8 cellular contexts compared by ENCODE assay signal in genomic region chr9:134475051-134475790, GRCh38.
DNase-seq lines count a peak whose midpoint lies in the region; ATAC-seq and TF ChIP-seq lines count a peak whose summit lies in the region.

No MANE protein-coding gene starts in this region.

- H3K9me3 Mint-ChIP-seq in activated CD4-positive, alpha-beta T cell treated with anti-CD3 and anti-CD28 coated beads, Interleukin-2, amount 10 ng/mL, durations not matched to agents 24 days and 14 days, result no peaks in the 10 kb centered on the region

- TF ChIP-seq POLR2A in body of pancreas (IDR thresholded peaks at IDR 0.05) (no peak), lower leg skin (IDR thresholded peaks at IDR 0.05) (no peak), thyroid gland (IDR thresholded peaks at IDR 0.05) (no peak)

- no peak overlapping the region for H3K4me3 Mint-ChIP-seq in activated CD4-positive, alpha-beta T cell treated with anti-CD3 and anti-CD28 coated beads, Interleukin-2, amount 10 ng/mL, durations not matched to agents 24 days and 14 days

- H3K9me3 ChIP-seq in body of pancreas, result no peaks in the 10 kb centered on the region
- no peaks in the 10 kb centered on the region for H3K9me3 ChIP-seq in thyroid gland

- H3K27ac ChIP-seq in body of pancreas (peak overlapping the region in 1 of 4 donors; percentile 30), thyroid gland (peak overlapping the region in 1 of 3 donors; percentile 43)

- DNase-seq in activated CD4-positive, alpha-beta T cell treated with anti-CD3 and anti-CD28 coated beads, Interleukin-2, amount 10 ng/mL, durations not matched to agents 24 days and 14 days, result no peak
- DNase-seq in activated CD4-positive, alpha-beta T cell treated with anti-CD3 and anti-CD28 coated beads for 4 hours, result no peak
- peak in 3 of 4 donors; percentile 25 to 39 (median 34) for DNase-seq in body of pancreas
- DNase-seq in lower leg skin (ENCODE audit: low spot score in 2 of 2), result peak; percentile 68 to 95
- DNase-seq in thyroid gland, result peak; percentile 56 to 58
- DNase-seq in NCI-H2227 treated with DMSO at 0.1 percent for 48 hours (lab: John Stamatoyannopoulos, UW), result no peak
- no peak for DNase-seq in NCI-H2081 (lab: John Stamatoyannopoulos, UW)

- H3K4me1 ChIP-seq in body of pancreas (no peaks in the 10 kb centered on the region), thyroid gland (peaks cover 4 to 26% of the 10 kb centered on the region in 2 donors)

- no peak for TF ChIP-seq CTCF in body of pancreas (IDR thresholded peaks at IDR 0.05)
- no peak for TF ChIP-seq CTCF in lower leg skin (IDR thresholded peaks at IDR 0.05)
- TF ChIP-seq CTCF in thyroid gland (IDR thresholded peaks at IDR 0.05), result no peak

- H3K27me3 Mint-ChIP-seq in activated CD4-positive, alpha-beta T cell treated with anti-CD3 and anti-CD28 coated beads, Interleukin-2, amount 10 ng/mL, durations not matched to agents 24 days and 14 days, result no peaks in the 10 kb centered on the region

- H3K4me1 Mint-ChIP-seq in activated CD4-positive, alpha-beta T cell treated with anti-CD3 and anti-CD28 coated beads, Interleukin-2, amount 10 ng/mL, durations not matched to agents 24 days and 14 days, result no peaks in the 10 kb centered on the region

- H3K27ac Mint-ChIP-seq in activated CD4-positive, alpha-beta T cell treated with anti-CD3 and anti-CD28 coated beads, Interleukin-2, amount 10 ng/mL, durations not matched to agents 24 days and 14 days, result peak overlapping the region; percentile 51

- H3K27me3 ChIP-seq in body of pancreas (no peaks in the 10 kb centered on the region), thyroid gland (no peaks in the 10 kb centered on the region)

- ATAC-seq in body of pancreas (peak; percentile 32), GM18868 (IDR thresholded peaks at IDR 0.05; ENCODE audit: unreplicated experiment) (no peak)

- H3K4me3 ChIP-seq in body of pancreas (no peak overlapping the region), lower leg skin (ENCODE audit: low read depth, poor library complexity, severe bottlenecking) (no peak overlapping the region), thyroid gland (replicated peaks in 1 of 3) (no peak overlapping the region)

- 48 to 59% methylated on average over 16 to 24 of the region's 25 CpGs for WGBS in body of pancreas, 2 donors
- 17 to 20% methylated on average over 18 to 19 of the region's 25 CpGs for WGBS in lower leg skin, 2 donors
- 42 to 44% methylated on average over 9 to 21 of the region's 25 CpGs for WGBS in thyroid gland, 2 donors

- H3K36me3 ChIP-seq in body of pancreas (replicated peaks in 1 of 2; ENCODE audit: insufficient read depth in 1 of 2, low read depth in 2 of 2) (no peaks in the 10 kb centered on the region), thyroid gland (no peaks in the 10 kb centered on the region)

- H3K36me3 Mint-ChIP-seq in activated CD4-positive, alpha-beta T cell treated with anti-CD3 and anti-CD28 coated beads, Interleukin-2, amount 10 ng/mL, durations not matched to agents 24 days and 14 days (ENCODE audit: low read depth), result no peaks in the 10 kb centered on the region

- intact Hi-C loops in activated CD4-positive, alpha-beta T cell treated with anti-CD3 and anti-CD28 coated beads, Interleukin-2, amount 10 ng/mL, durations not matched to agents 24 days and 14 days (cut with micrococcal nuclease), result no loop called here
- intact Hi-C loops in body of pancreas (cut with DNase I) (no loop called here), lower leg skin (cut with DNase I; ENCODE audit: low total_unique reads) (no loop called here), thyroid gland (cut with DNase I) (no loop called here)

Comparison
In these comparisons a context has a peak if more than half of its experiments do, and no peak if none do; other contexts are left out.
1. DNase-seq: peak in body of pancreas (3 of 4), lower leg skin (2 of 2) and thyroid gland (2 of 2); none in activated CD4-positive, alpha-beta T cell treated with anti-CD3 and anti-CD28 coated beads, Interleukin-2, amount 10 ng/mL, durations not matched to agents 24 days and 14 days (single experiment), activated CD4-positive, alpha-beta T cell treated with anti-CD3 and anti-CD28 coated beads for 4 hours (0 of 2), NCI-H2227 treated with DMSO at 0.1 percent for 48 hours (single experiment) and NCI-H2081 (0 of 2).